17 cellular contexts compared by ENCODE assay signal in genomic region chr9:121871431-121872025, GRCh38.
DNase-seq lines count a peak whose midpoint lies in the region; ATAC-seq, FAIRE-seq and TF ChIP-seq lines count a peak whose summit lies in the region.
"Had no signal": no experiment of that assay in that cellular context is flagged by ENCODE, and none has a peak within 500 bp of the region (broad histone marks: within the 10 kb centered on the region; RNA-seq: fewer than 3 reads in every experiment).

No MANE protein-coding gene starts in this region.

- H3K79me1 ChIP-seq in mesenchymal stem cell (replicated peaks; ENCODE audit: low read length, poor library complexity, severe bottlenecking) = no peaks in the 10 kb centered on the region

- H3K4me1 Mint-ChIP-seq in astrocyte (ENCODE audit: low read depth, unreplicated experiment) = peaks cover 4% of the 10 kb centered on the region
- no peaks in the 10 kb centered on the region for H3K4me1 Mint-ChIP-seq in stimulated activated effector memory CD8-positive, alpha-beta T cell treated with anti-CD3 and anti-CD28 coated beads, Interleukin-12 subunit alpha, Interleukin-12 subunit beta, amount 100 ng/mL, for 72 hours
- H3K4me1 Mint-ChIP-seq: activated CD4-positive, alpha-beta T cell treated with anti-CD3 and anti-CD28 coated beads for 36 hours; stimulated activated naive B cell treated with anti-CD40 and anti-IgM and Interleukin-4, amounts not matched to agents 10 μg/mL and 1 μg/mL and 100 μg/mL, for 72 hours had no signal

- peaks cover 4% of the 10 kb centered on the region for H3K36me3 Mint-ChIP-seq in astrocyte (ENCODE audit: low read depth, unreplicated experiment)
- no peaks in the 10 kb centered on the region for H3K36me3 Mint-ChIP-seq in stimulated activated effector memory CD8-positive, alpha-beta T cell treated with anti-CD3 and anti-CD28 coated beads, Interleukin-12 subunit alpha, Interleukin-12 subunit beta, amount 100 ng/mL, for 72 hours

- H3K79me2 ChIP-seq in astrocyte (ENCODE audit: insufficient read depth, low read length) = no peaks in the 10 kb centered on the region

- H3K36me3 ChIP-seq in astrocyte (ENCODE audit: insufficient read depth, low read length) (no peaks in the 10 kb centered on the region), mesenchymal stem cell (ENCODE audit: control insufficient read depth in 1 of 2, insufficient read depth in 2 of 2, low read depth in 1 of 2, low read length in 2 of 2) (peaks cover 0 to 3% of the 10 kb centered on the region in 2 experiments), H7 (replicated peaks; ENCODE audit: control insufficient read depth, insufficient read depth, low read length) (no peaks in the 10 kb centered on the region)

- peak overlapping the region in 1 of 2 experiments; percentile 53 for H3K14ac ChIP-seq in mesenchymal stem cell (ENCODE audit: low read length in 2 of 2)

- H2AK5ac ChIP-seq in mesenchymal stem cell (ENCODE audit: low read length, severe bottlenecking) = peak overlapping the region; percentile 51

- H3K4me1 ChIP-seq in astrocyte (ENCODE audit: insufficient read depth, low read length) (peaks cover 11% of the 10 kb centered on the region), mesenchymal stem cell (ENCODE audit: control insufficient read depth, insufficient read depth, low read depth, low read length) (peaks cover 8% of the 10 kb centered on the region)
- H3K4me1 ChIP-seq: esophagus muscularis mucosa had no signal

- H3K23ac ChIP-seq in mesenchymal stem cell (ENCODE audit: low read length in 2 of 2) = no peak overlapping the region

- peaks cover 46% of the 10 kb centered on the region for H3K27me3 Mint-ChIP-seq in astrocyte (ENCODE audit: low read depth, unreplicated experiment)
- H3K27me3 Mint-ChIP-seq: activated CD4-positive, alpha-beta T cell treated with anti-CD3 and anti-CD28 coated beads for 36 hours had no signal

- no peak for TF ChIP-seq CTCF in astrocyte (IDR thresholded peaks at IDR 0.05; ENCODE audit: insufficient read depth, low read depth, low read length)

- 70% methylated on average over 8 of the region's 8 CpGs for WGBS in mesenchymal stem cell

- no peak overlapping the region for H3K18ac ChIP-seq in mesenchymal stem cell (ENCODE audit: low read depth in 1 of 2, low read length in 2 of 2)

- no peak overlapping the region for H4K91ac ChIP-seq in mesenchymal stem cell (ENCODE audit: low read length)

- H2BK12ac ChIP-seq in mesenchymal stem cell (ENCODE audit: low read length in 2 of 2) = peak overlapping the region in 1 of 2 experiments; percentile 31

- no peak overlapping the region for H3K4me3 Mint-ChIP-seq in astrocyte (ENCODE audit: unreplicated experiment)
- H3K4me3 Mint-ChIP-seq in stimulated activated effector memory CD8-positive, alpha-beta T cell treated with anti-CD3 and anti-CD28 coated beads, Interleukin-12 subunit alpha, Interleukin-12 subunit beta, amount 100 ng/mL, for 72 hours = no peak overlapping the region
- H3K4me3 Mint-ChIP-seq: activated CD4-positive, alpha-beta T cell treated with anti-CD3 and anti-CD28 coated beads for 36 hours; stimulated activated naive B cell treated with anti-CD40 and anti-IgM and Interleukin-4, amounts not matched to agents 10 μg/mL and 1 μg/mL and 100 μg/mL, for 72 hours had no signal

- H3K27ac Mint-ChIP-seq in astrocyte (ENCODE audit: unreplicated experiment) = no peak overlapping the region
- no peak overlapping the region for H3K27ac Mint-ChIP-seq in stimulated activated effector memory CD8-positive, alpha-beta T cell treated with anti-CD3 and anti-CD28 coated beads, Interleukin-12 subunit alpha, Interleukin-12 subunit beta, amount 100 ng/mL, for 72 hours
- H3K27ac Mint-ChIP-seq: activated CD4-positive, alpha-beta T cell treated with anti-CD3 and anti-CD28 coated beads for 36 hours; stimulated activated naive B cell treated with anti-CD40 and anti-IgM and Interleukin-4, amounts not matched to agents 10 μg/mL and 1 μg/mL and 100 μg/mL, for 72 hours had no signal

- H4K20me1 ChIP-seq in astrocyte (ENCODE audit: insufficient read depth, low read length) = no peaks in the 10 kb centered on the region

- H3K27ac ChIP-seq in astrocyte (ENCODE audit: low read depth, low read length) = no peak overlapping the region
- no peak overlapping the region for H3K27ac ChIP-seq in mesenchymal stem cell (ENCODE audit: low read length, poor library complexity, severe bottlenecking)
- H3K27ac ChIP-seq: esophagus muscularis mucosa had no signal

- no peak overlapping the region for H4K8ac ChIP-seq in mesenchymal stem cell (ENCODE audit: low read length)

- no peak overlapping the region for H3K4ac ChIP-seq in mesenchymal stem cell (ENCODE audit: low read depth in 1 of 2, low read length in 2 of 2)

- H3K4me3 ChIP-seq in astrocyte (ENCODE audit: insufficient read depth, low read depth, low read length) (no peak overlapping the region), mesenchymal stem cell (ENCODE audit: insufficient read depth in 1 of 2, low read depth in 1 of 2, low read length in 2 of 2) (no peak overlapping the region), H7 (ENCODE audit: insufficient read depth, low read depth, low read length) (no peak overlapping the region)
- H3K4me3 ChIP-seq: esophagus muscularis mucosa had no signal

- FAIRE-seq in astrocyte (lab: Jason Lieb, UNC) = no peak
- FAIRE-seq: TTC549 had no signal

- H2AFZ ChIP-seq in astrocyte (ENCODE audit: low read depth, low read length) = no peak overlapping the region
- H2AFZ ChIP-seq in mesenchymal stem cell (ENCODE audit: low read depth, low read length) = no peak overlapping the region

- no peaks in the 10 kb centered on the region for H3K9me3 Mint-ChIP-seq in astrocyte (ENCODE audit: unreplicated experiment)
- no peaks in the 10 kb centered on the region for H3K9me3 Mint-ChIP-seq in stimulated activated effector memory CD8-positive, alpha-beta T cell treated with anti-CD3 and anti-CD28 coated beads, Interleukin-12 subunit alpha, Interleukin-12 subunit beta, amount 100 ng/mL, for 72 hours
- H3K9me3 Mint-ChIP-seq: stimulated activated naive B cell treated with anti-CD40 and anti-IgM and Interleukin-4, amounts not matched to agents 10 μg/mL and 1 μg/mL and 100 μg/mL, for 72 hours had no signal

- no peak overlapping the region for H2BK15ac ChIP-seq in mesenchymal stem cell (ENCODE audit: low read depth, poor library complexity, severe bottlenecking)

- H2BK5ac ChIP-seq in mesenchymal stem cell (ENCODE audit: low read depth, low read length, poor library complexity, severe bottlenecking) = no peak overlapping the region

- H2BK120ac ChIP-seq in mesenchymal stem cell (ENCODE audit: low read depth, low read length) = no peak overlapping the region

- H3K4me2 ChIP-seq in astrocyte (ENCODE audit: low read length) (no peak overlapping the region), mesenchymal stem cell (ENCODE audit: low read length, poor library complexity, severe bottlenecking) (no peak overlapping the region)

- H3K9me3 ChIP-seq in astrocyte (ENCODE audit: insufficient read depth, low read depth, low read length) (no peaks in the 10 kb centered on the region), mesenchymal stem cell (ENCODE audit: control insufficient read depth, low read length) (no peaks in the 10 kb centered on the region)
- H3K9me3 ChIP-seq: esophagus muscularis mucosa had no signal

- H3K9ac ChIP-seq in astrocyte (ENCODE audit: low read length) = no peak overlapping the region
- H3K9ac ChIP-seq in mesenchymal stem cell (ENCODE audit: low read length) = no peak overlapping the region

- ATAC-seq in stimulated activated effector memory CD8-positive, alpha-beta T cell treated with anti-CD3 and anti-CD28 coated beads, Interleukin-12 subunit alpha, Interleukin-12 subunit beta, amount 100 ng/mL, for 72 hours = no peak
- ATAC-seq in HG03025 (IDR thresholded peaks at IDR 0.05; ENCODE audit: low FRiP score, unreplicated experiment) = no peak
- ATAC-seq: activated CD4-positive, alpha-beta T cell treated with anti-CD3 and anti-CD28 coated beads for 36 hours; Panc1; stimulated activated naive B cell treated with anti-CD40 and anti-IgM and Interleukin-4, amounts not matched to agents 10 μg/mL and 1 μg/mL and 100 μg/mL, for 72 hours had no signal

- no peaks in the 10 kb centered on the region for H3K27me3 ChIP-seq in astrocyte (ENCODE audit: insufficient read depth, low read length)
- no peaks in the 10 kb centered on the region for H3K27me3 ChIP-seq in mesenchymal stem cell (ENCODE audit: control insufficient read depth in 1 of 2, insufficient read depth in 1 of 2, low read length in 2 of 2)
- no peaks in the 10 kb centered on the region for H3K27me3 ChIP-seq in H7 (ENCODE audit: control insufficient read depth, insufficient read depth, low read length)
- H3K27me3 ChIP-seq: esophagus muscularis mucosa had no signal

- DNase-seq in Daoy (ENCODE audit: low read depth) (peak; percentile 83), LHCN-M2 (ENCODE audit: low read depth) (peak; percentile 37), astrocyte (ENCODE audit: low read depth) (peak; percentile 62), mesenchymal stem cell (no peak), H7 (no peak), GF-D8 (lab: John Stamatoyannopoulos, UW) (no peak)
- no peak for DNase-seq in stimulated activated effector memory CD8-positive, alpha-beta T cell treated with anti-CD3 and anti-CD28 coated beads, Interleukin-12 subunit alpha, Interleukin-12 subunit beta, amount 100 ng/mL, for 72 hours (ENCODE audit: low spot score in 2 of 2)
- DNase-seq: activated CD4-positive, alpha-beta T cell treated with anti-CD3 and anti-CD28 coated beads for 36 hours; DND-41; effector CD4-positive, alpha-beta T cell; NCI-H1694; NCI-H82; stimulated activated naive B cell treated with anti-CD40 and anti-IgM and Interleukin-4, amounts not matched to agents 10 μg/mL and 1 μg/mL and 100 μg/mL, for 72 hours had no signal

Comparison
In these comparisons a context has a peak if more than half of its experiments do, and no peak if none do; other contexts are left out.
1. DNase-seq: peak in Daoy (single experiment), LHCN-M2 (single experiment) and astrocyte (single experiment); none in mesenchymal stem cell (single experiment), stimulated activated effector memory CD8-positive, alpha-beta T cell treated with anti-CD3 and anti-CD28 coated beads, Interleukin-12 subunit alpha, Interleukin-12 subunit beta, amount 100 ng/mL, for 72 hours (0 of 2), H7 (single experiment) and GF-D8 (single experiment).